ENCODE assay signal across 24 cellular contexts in the genomic region with DNA sequence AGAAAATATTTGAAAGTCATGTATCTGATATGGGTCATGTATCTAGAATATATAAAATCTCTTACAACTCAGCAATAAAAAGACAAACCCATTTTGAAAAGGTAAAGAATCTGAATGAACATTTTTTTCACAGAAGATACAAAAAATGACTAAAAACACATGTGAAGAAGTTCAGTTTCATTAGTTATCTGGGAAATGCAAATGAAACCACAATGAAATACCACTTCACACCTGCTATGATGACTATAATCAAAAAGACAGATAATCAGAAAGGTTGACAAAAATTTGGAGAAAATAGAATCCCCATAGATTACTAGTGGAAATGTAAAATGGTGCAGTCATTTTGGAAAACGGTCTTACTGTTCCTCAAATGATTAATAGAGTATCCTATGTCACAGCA.
DNase-seq lines count a peak whose midpoint lies in the region; ATAC-seq and TF ChIP-seq lines count a peak whose summit lies in the region.
"Had no signal": no experiment of that assay in that cellular context is flagged by ENCODE, and none has a peak within 500 bp of the region (broad histone marks: within the 10 kb centered on the region; RNA-seq: fewer than 3 reads in every experiment).

No MANE protein-coding gene starts in this region.

- H3K4me2 ChIP-seq in KMS-11, result peak overlapping the region; percentile 10; the same call in 1 of the 2 replicates

- no peaks in the 10 kb centered on the region for H3K36me3 ChIP-seq in KMS-11 (ENCODE audit: insufficient read depth)
- H3K36me3 ChIP-seq: HAP-1, stomach, upper lobe of right lung had no signal

- DNase-seq in glutamatergic neuron, result no peak
- no peak for DNase-seq in type B pancreatic cell (ENCODE audit: extremely low spot score, unreplicated experiment)
- DNase-seq: activated CD4-positive, alpha-beta T cell treated with anti-CD3 and anti-CD28 coated beads for 1 hour; activated CD8-positive, alpha-beta memory T cell treated with anti-CD3 and anti-CD28 coated beads, Interleukin-2, amount 10 ng/mL, durations not matched to agents 7 days and 5 days; activated naive CD8-positive, alpha-beta T cell treated with anti-CD3 and anti-CD28 coated beads, Interleukin-2, amount 50 U/mL, for 24 hours; CD4-positive, alpha-beta memory T cell; DMS79; foreskin fibroblast; naive B cell; NCI-H1417 treated with DMSO at 0.1 percent for 48 hours; NCI-H2171 treated with DMSO at 0.1 percent for 48 hours; NCI-H774; stimulated activated CD4-positive, alpha-beta T cell treated with anti-CD3 and anti-CD28 coated beads, Interleukin-2, amount 100 ng/mL, for 24 hours; stomach; upper lobe of right lung had no signal

- no peak overlapping the region for H3K27ac Mint-ChIP-seq in glutamatergic neuron (ENCODE audit: unreplicated experiment)
- H3K27ac Mint-ChIP-seq in type B pancreatic cell, result no peak overlapping the region
- H3K27ac Mint-ChIP-seq: activated CD8-positive, alpha-beta memory T cell treated with anti-CD3 and anti-CD28 coated beads, Interleukin-2, amount 10 ng/mL, durations not matched to agents 7 days and 5 days; activated naive CD8-positive, alpha-beta T cell treated with anti-CD3 and anti-CD28 coated beads, Interleukin-2, amount 50 U/mL, for 24 hours; CD4-positive, alpha-beta memory T cell; progenitor cell of endocrine pancreas had no signal

- ATAC-seq in GM18867 (IDR thresholded peaks at IDR 0.05; ENCODE audit: unreplicated experiment), result peak; percentile 93
- peak; percentile 61 for ATAC-seq in GM21528 (IDR thresholded peaks at IDR 0.05; ENCODE audit: low FRiP score, unreplicated experiment)
- ATAC-seq in HG02973 (IDR thresholded peaks at IDR 0.05; ENCODE audit: unreplicated experiment), result peak; percentile 65
- no peak for ATAC-seq in HG03097 (IDR thresholded peaks at IDR 0.05; ENCODE audit: low FRiP score, unreplicated experiment)
- no peak for ATAC-seq in HG03342 (IDR thresholded peaks at IDR 0.05; ENCODE audit: unreplicated experiment)
- ATAC-seq: activated CD8-positive, alpha-beta memory T cell treated with anti-CD3 and anti-CD28 coated beads, Interleukin-2, amount 10 ng/mL, durations not matched to agents 7 days and 5 days; activated naive CD8-positive, alpha-beta T cell treated with anti-CD3 and anti-CD28 coated beads, Interleukin-2, amount 50 U/mL, for 24 hours; Panc1; upper lobe of right lung had no signal

- no peaks in the 10 kb centered on the region for H3K4me1 Mint-ChIP-seq in glutamatergic neuron (ENCODE audit: low read depth, unreplicated experiment)
- no peaks in the 10 kb centered on the region for H3K4me1 Mint-ChIP-seq in type B pancreatic cell (ENCODE audit: unreplicated experiment)
- H3K4me1 Mint-ChIP-seq: activated CD8-positive, alpha-beta memory T cell treated with anti-CD3 and anti-CD28 coated beads, Interleukin-2, amount 10 ng/mL, durations not matched to agents 7 days and 5 days; activated naive CD8-positive, alpha-beta T cell treated with anti-CD3 and anti-CD28 coated beads, Interleukin-2, amount 50 U/mL, for 24 hours; CD4-positive, alpha-beta memory T cell; naive B cell had no signal

- no peak overlapping the region for H2AFZ ChIP-seq in KMS-11 (ENCODE audit: low read depth)

- H3K9me3 Mint-ChIP-seq in glutamatergic neuron (ENCODE audit: unreplicated experiment) (peaks cover 3% of the 10 kb centered on the region), type B pancreatic cell (peaks cover 5% of the 10 kb centered on the region)

- TF ChIP-seq CTCF in KMS-11 (conservative IDR thresholded peaks at IDR 0.05; ENCODE audit: low read depth, low read length), result no peak
- no peak for TF ChIP-seq CTCF in glutamatergic neuron (IDR thresholded peaks at IDR 0.05; ENCODE audit: partially characterized antibody, unreplicated experiment)
- no peak for TF ChIP-seq CTCF in type B pancreatic cell (conservative IDR thresholded peaks at IDR 0.05)

- H3K4me3 ChIP-seq in KMS-11 (IDR thresholded peaks at IDR 0.05; ENCODE audit: insufficient read depth, low read depth, low read length), result no peak overlapping the region
- H3K4me3 ChIP-seq: HAP-1, stomach, upper lobe of right lung had no signal

- no peaks in the 10 kb centered on the region for H3K79me2 ChIP-seq in KMS-11 (ENCODE audit: insufficient read depth, low read depth)

- H3K4me3 Mint-ChIP-seq in glutamatergic neuron (ENCODE audit: unreplicated experiment), result no peak overlapping the region
- H3K4me3 Mint-ChIP-seq in type B pancreatic cell, result no peak overlapping the region
- H3K4me3 Mint-ChIP-seq: activated CD8-positive, alpha-beta memory T cell treated with anti-CD3 and anti-CD28 coated beads, Interleukin-2, amount 10 ng/mL, durations not matched to agents 7 days and 5 days; activated naive CD8-positive, alpha-beta T cell treated with anti-CD3 and anti-CD28 coated beads, Interleukin-2, amount 50 U/mL, for 24 hours; CD4-positive, alpha-beta memory T cell; naive B cell had no signal

- no peaks in the 10 kb centered on the region for H3K27me3 ChIP-seq in KMS-11 (ENCODE audit: insufficient read depth, low read depth)
- H3K27me3 ChIP-seq: stomach, upper lobe of right lung had no signal

- H3K4me1 ChIP-seq in KMS-11 (ENCODE audit: low read depth, poor library complexity, severe bottlenecking), result peaks cover 28% of the 10 kb centered on the region
- H3K4me1 ChIP-seq: HAP-1, stomach, upper lobe of right lung had no signal

- no peaks in the 10 kb centered on the region for H3K27me3 Mint-ChIP-seq in glutamatergic neuron (ENCODE audit: unreplicated experiment)
- H3K27me3 Mint-ChIP-seq in type B pancreatic cell, result no peaks in the 10 kb centered on the region
- H3K27me3 Mint-ChIP-seq: activated CD8-positive, alpha-beta memory T cell treated with anti-CD3 and anti-CD28 coated beads, Interleukin-2, amount 10 ng/mL, durations not matched to agents 7 days and 5 days; activated naive CD8-positive, alpha-beta T cell treated with anti-CD3 and anti-CD28 coated beads, Interleukin-2, amount 50 U/mL, for 24 hours; CD4-positive, alpha-beta memory T cell; progenitor cell of endocrine pancreas had no signal

- H4K20me1 ChIP-seq in KMS-11 (ENCODE audit: insufficient read depth), result no peaks in the 10 kb centered on the region

- H3K27ac ChIP-seq in KMS-11, result no peak overlapping the region
- H3K27ac ChIP-seq: stomach, upper lobe of right lung had no signal

- peaks cover 9% of the 10 kb centered on the region for H3K36me3 Mint-ChIP-seq in glutamatergic neuron (ENCODE audit: unreplicated experiment)
- no peaks in the 10 kb centered on the region for H3K36me3 Mint-ChIP-seq in type B pancreatic cell
- H3K36me3 Mint-ChIP-seq: activated CD8-positive, alpha-beta memory T cell treated with anti-CD3 and anti-CD28 coated beads, Interleukin-2, amount 10 ng/mL, durations not matched to agents 7 days and 5 days; CD4-positive, alpha-beta memory T cell had no signal

- H3K9ac ChIP-seq in KMS-11, result no peak overlapping the region

Comparison
In these comparisons a context has a peak if more than half of its experiments do, and no peak if none do; other contexts are left out.
1. ATAC-seq: peak in GM18867 (single experiment), GM21528 (single experiment) and HG02973 (single experiment); none in HG03097 (single experiment) and HG03342 (single experiment).